Comparison of ENCODE assay signal across 8 cellular contexts in genomic region chr5:85049020-85049419, GRCh38.
DNase-seq lines count a peak whose midpoint lies in the region; ATAC-seq, FAIRE-seq and TF ChIP-seq lines count a peak whose summit lies in the region.

No MANE protein-coding gene starts in this region.

- no peak overlapping the region for H3K4me3 ChIP-seq in PC-3 (ENCODE audit: low read length)
- H3K4me3 ChIP-seq in tibial artery, result no peak overlapping the region

- no peaks in the 10 kb centered on the region for H3K9me2 ChIP-seq in PC-3 (replicated peaks; ENCODE audit: low read length)

- H3K27me3 Mint-ChIP-seq in immature natural killer cell (ENCODE audit: low read depth in 3 of 3), result peaks cover 0 to 3% (median 2%) of the 10 kb centered on the region in 3 donors

- no peaks in the 10 kb centered on the region for H4K20me1 ChIP-seq in PC-3 (ENCODE audit: low read length)

- no peak overlapping the region for H3K27ac Mint-ChIP-seq in immature natural killer cell

- no peaks in the 10 kb centered on the region for H3F3A ChIP-seq in PC-3 (ENCODE audit: low read length, unreplicated experiment)

- intact Hi-C loops in PC-3 (cut with micrococcal nuclease), result loop anchor here (1.0 to 10.0 kb wide), 4 partner anchors 572 to 1331 kb away; no protein-coding TSS in a partner anchor
- intact Hi-C loops in tibial artery (cut with DNase I; ENCODE audit: low total_unique reads), result no loop called here

- H3K4me3 Mint-ChIP-seq in immature natural killer cell, result no peak overlapping the region

- POLR2A ChIA-PET in PC-3 (lab: Charles Lee; ENCODE audit: unreplicated experiment), result interaction anchor here (0.6 kb wide), 1 partner anchor 139 kb away, joined by 5 read pairs; no protein-coding TSS in a partner anchor

- H3K9ac ChIP-seq in PC-3 (ENCODE audit: low read length), result no peak overlapping the region

- no peaks in the 10 kb centered on the region for H3K4me1 Mint-ChIP-seq in immature natural killer cell

- H2AFZ ChIP-seq in PC-3 (ENCODE audit: low read length), result no peak overlapping the region

- CTCF ChIA-PET in PC-3 (lab: Charles Lee), result interaction anchor here (0.5 to 0.6 kb wide), 2 partner anchors 149 to 915 kb away, joined by 3 read pairs; no protein-coding TSS in a partner anchor

- H3K27ac ChIP-seq in PC-3 (ENCODE audit: low read length) (no peak overlapping the region), tibial artery (no peak overlapping the region)

- H3K79me2 ChIP-seq in PC-3 (ENCODE audit: low read length), result no peaks in the 10 kb centered on the region

- H3K4me1 ChIP-seq in PC-3 (ENCODE audit: insufficient read depth, low read length), result no peaks in the 10 kb centered on the region
- H3K4me1 ChIP-seq in tibial artery, result no peaks in the 10 kb centered on the region

- H3K4me2 ChIP-seq in PC-3 (ENCODE audit: low read length), result no peak overlapping the region

- peaks cover 5 to 32% (median 15%) of the 10 kb centered on the region in 6 donors for H3K9me3 Mint-ChIP-seq in immature natural killer cell

- peak; percentile 32 for DNase-seq in SIG-M5 treated with dmso at 0.1 percent for 504 hours (lab: John Stamatoyannopoulos, UW; ENCODE audit: unreplicated experiment)
- no peak for DNase-seq in SIG-M5 (lab: John Stamatoyannopoulos, UW)
- peak; percentile 77 for DNase-seq in PC-3
- DNase-seq in globus pallidus (ENCODE audit: low spot score), result peak; percentile 60
- DNase-seq in urothelium cell line (ENCODE audit: low spot score), result peak; percentile 10
- DNase-seq in AG08395 (ENCODE audit: low spot score), result no peak
- no peak for DNase-seq in immature natural killer cell
- no peak for DNase-seq in tibial artery

- H3K27me3 ChIP-seq in PC-3 (ENCODE audit: low read length) (peaks cover 16% of the 10 kb centered on the region; the same call in 1 of the 2 replicates), tibial artery (no peaks in the 10 kb centered on the region)

- H3K36me3 ChIP-seq in PC-3 (ENCODE audit: low read depth, low read length) (no peaks in the 10 kb centered on the region), tibial artery (no peaks in the 10 kb centered on the region)

- TF ChIP-seq CTCF in PC-3 (conservative IDR thresholded peaks at IDR 0.05; ENCODE audit: low read depth, low read length) (peak; percentile 83), tibial artery (IDR thresholded peaks at IDR 0.05) (no peak)

- H3K36me3 Mint-ChIP-seq in immature natural killer cell, result no peaks in the 10 kb centered on the region

- BruUV-seq in PC-3 (replicated peaks; lab: Mats Ljungman, UMichigan), result no TSS peak

- no peak for FAIRE-seq in urothelium cell line (lab: Jason Lieb, UNC)

- ATAC-seq in PC-3, result peak; percentile 95

- H3K9me3 ChIP-seq in PC-3 (ENCODE audit: low read length) (no peaks in the 10 kb centered on the region), tibial artery (no peaks in the 10 kb centered on the region)

Comparison
In these comparisons a context has a peak if more than half of its experiments do, and no peak if none do; other contexts are left out.
1. DNase-seq: peak in SIG-M5 treated with dmso at 0.1 percent for 504 hours (single experiment), PC-3 (single experiment), globus pallidus (single experiment) and urothelium cell line (single experiment); none in SIG-M5 (single experiment), AG08395 (single experiment), immature natural killer cell (0 of 3) and tibial artery (0 of 2).